17 cellular contexts compared by ENCODE assay signal in genomic region chr18:79784965-79785770, GRCh38. TPM values are rescaled to one million over a fixed set of nuclear protein-coding genes. Genes with fewer than 3 reads are reported as not detected.
DNase-seq lines count a peak whose midpoint lies in the region; ATAC-seq and TF ChIP-seq lines count a peak whose summit lies in the region.
"Had no signal": no experiment of that assay in that cellular context is flagged by ENCODE, and none has a peak within 500 bp of the region (broad histone marks: within the 10 kb centered on the region; RNA-seq: fewer than 3 reads in every experiment).

No MANE protein-coding gene starts in this region.

- intact Hi-C loops in activated B cell treated with CpG ODN at 0.5 μM for 24 hours (cut with micrococcal nuclease): no loop called here

- POLR2A ChIA-PET in activated B cell treated with CpG ODN at 0.5 μM for 24 hours (lab: Charles Lee): no interaction called here

- peaks cover 73% of the 10 kb centered on the region for H3K27me3 Mint-ChIP-seq in stimulated activated naive CD8-positive, alpha-beta T cell treated with anti-CD3 and anti-CD28 coated beads, Interleukin-15, amount 100 ng/mL, for 72 hours
- peaks cover 43% of the 10 kb centered on the region for H3K27me3 Mint-ChIP-seq in activated B cell treated with CpG ODN at 0.5 μM for 24 hours

- CTCF ChIA-PET in activated B cell treated with CpG ODN at 0.5 μM for 24 hours (lab: Charles Lee): no interaction called here

- no peaks in the 10 kb centered on the region for H3K36me3 Mint-ChIP-seq in activated B cell treated with CpG ODN at 0.5 μM for 24 hours (ENCODE audit: low read depth)
- H3K36me3 Mint-ChIP-seq: activated naive CD8-positive, alpha-beta T cell; natural killer cell treated with Interleukin-12 subunit alpha and Interleukin-12 subunit beta and Interleukin-15 and Interleukin-18, amount 100 ng/mL, for 72 hours had no signal

- DNase-seq in stimulated activated naive CD8-positive, alpha-beta T cell treated with anti-CD3 and anti-CD28 coated beads, Interleukin-15, amount 100 ng/mL, for 72 hours: no peak
- no peak for DNase-seq in stimulated activated naive CD8-positive, alpha-beta T cell treated with anti-CD3 and anti-CD28 coated beads, Interleukin-15, Interleukin-2, amounts not matched to agents 100 U/mL and 50 U/mL, for 24 hours
- DNase-seq in activated B cell treated with CpG ODN at 0.5 μM for 24 hours (no peak), mesenteric fat pad (ENCODE audit: low spot score) (peak; percentile 85), NCI-H187 (lab: John Stamatoyannopoulos, UW) (no peak), NOMO-1 (lab: John Stamatoyannopoulos, UW; ENCODE audit: unreplicated experiment in 2 of 2) (no peak), D341Med (ENCODE audit: low spot score) (no peak)
- no peak for DNase-seq in central memory CD4-positive, alpha-beta T cell
- DNase-seq: caudate nucleus; retina; stimulated activated naive CD4-positive, alpha-beta T cell treated with Interleukin-2 at 50 U/mL for 16 hours; WERI-Rb-1 had no signal

- ATAC-seq in stimulated activated naive CD8-positive, alpha-beta T cell treated with anti-CD3 and anti-CD28 coated beads, Interleukin-15, amount 100 ng/mL, for 72 hours: peak; percentile 26
- no peak for ATAC-seq in stimulated activated naive CD8-positive, alpha-beta T cell treated with anti-CD3 and anti-CD28 coated beads, Interleukin-15, Interleukin-2, amounts not matched to agents 100 U/mL and 50 U/mL, for 24 hours
- ATAC-seq in activated B cell treated with CpG ODN at 0.5 μM for 24 hours (ENCODE audit: low read depth): peak; percentile 10
- ATAC-seq: A549; left lobe of liver; natural killer cell treated with Interleukin-12 subunit alpha and Interleukin-12 subunit beta and Interleukin-15 and Interleukin-18, amount 100 ng/mL, for 72 hours had no signal

- no peak overlapping the region for H3K27ac Mint-ChIP-seq in stimulated activated naive CD8-positive, alpha-beta T cell treated with anti-CD3 and anti-CD28 coated beads, Interleukin-15, amount 100 ng/mL, for 72 hours
- no peak overlapping the region for H3K27ac Mint-ChIP-seq in activated B cell treated with CpG ODN at 0.5 μM for 24 hours
- H3K27ac Mint-ChIP-seq: activated naive CD8-positive, alpha-beta T cell; natural killer cell treated with Interleukin-12 subunit alpha and Interleukin-12 subunit beta and Interleukin-15 and Interleukin-18, amount 100 ng/mL, for 72 hours had no signal

- TF ChIP-seq CTCF in activated B cell treated with CpG ODN at 0.5 μM for 24 hours (IDR thresholded peaks at IDR 0.05): no peak

- H3K4me3 Mint-ChIP-seq in stimulated activated naive CD8-positive, alpha-beta T cell treated with anti-CD3 and anti-CD28 coated beads, Interleukin-15, amount 100 ng/mL, for 72 hours: no peak overlapping the region
- no peak overlapping the region for H3K4me3 Mint-ChIP-seq in activated B cell treated with CpG ODN at 0.5 μM for 24 hours
- H3K4me3 Mint-ChIP-seq: activated naive CD8-positive, alpha-beta T cell; natural killer cell treated with Interleukin-12 subunit alpha and Interleukin-12 subunit beta and Interleukin-15 and Interleukin-18, amount 100 ng/mL, for 72 hours had no signal

- no peaks in the 10 kb centered on the region for H3K4me1 Mint-ChIP-seq in stimulated activated naive CD8-positive, alpha-beta T cell treated with anti-CD3 and anti-CD28 coated beads, Interleukin-15, amount 100 ng/mL, for 72 hours
- peaks cover 2% of the 10 kb centered on the region for H3K4me1 Mint-ChIP-seq in activated B cell treated with CpG ODN at 0.5 μM for 24 hours

- H3K9me3 Mint-ChIP-seq in stimulated activated naive CD8-positive, alpha-beta T cell treated with anti-CD3 and anti-CD28 coated beads, Interleukin-15, amount 100 ng/mL, for 72 hours: no peaks in the 10 kb centered on the region
- no peaks in the 10 kb centered on the region for H3K9me3 Mint-ChIP-seq in activated B cell treated with CpG ODN at 0.5 μM for 24 hours
- H3K9me3 Mint-ChIP-seq: natural killer cell treated with Interleukin-12 subunit alpha and Interleukin-12 subunit beta and Interleukin-15 and Interleukin-18, amount 100 ng/mL, for 72 hours had no signal

RNA-seq across cellular contexts. Expression of gene KCNG2, which starts 12.6 kb away (rescaled TPM):
- total RNA-seq in activated B cell treated with CpG ODN at 0.5 μM for 24 hours: not detected in 2 replicates
- 0.51 TPM for total RNA-seq in mesenteric fat pad
- total RNA-seq: endothelial cell of umbilical vein; left lobe of liver; natural killer cell treated with Interleukin-12 subunit alpha and Interleukin-12 subunit beta and Interleukin-15 and Interleukin-18, amount 100 ng/mL, for 72 hours had no signal
